Comparison of ENCODE assay signal across 28 cellular contexts in the genomic region with DNA sequence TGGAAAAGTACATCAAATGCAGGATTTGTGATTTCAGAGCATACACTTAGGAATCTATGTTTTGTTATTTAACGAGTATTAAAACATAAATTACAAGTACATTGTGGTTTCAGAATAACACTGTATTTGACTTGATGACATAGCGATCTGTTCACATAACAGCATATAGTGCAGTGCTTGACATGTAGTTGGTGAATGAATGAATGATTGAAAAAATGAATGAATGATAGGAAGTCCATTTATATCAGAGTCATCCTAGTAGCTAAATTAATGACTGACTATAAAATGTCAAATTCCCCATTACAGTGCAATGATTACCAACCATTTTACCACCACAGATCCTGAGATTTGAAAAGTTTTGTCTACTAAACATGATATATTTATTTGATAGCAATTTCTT.
"Had no signal": no experiment of that assay in that cellular context is flagged by ENCODE, and none has a peak within 500 bp of the region (broad histone marks: within the 10 kb centered on the region; RNA-seq: fewer than 3 reads in every experiment).

No MANE protein-coding gene starts in this region.

- ATAC-seq: left cardiac atrium; left lobe of liver; lower lobe of right lung; naive thymus-derived CD8-positive, alpha-beta T cell; pancreas; right cardiac atrium; sciatic nerve; stimulated activated naive B cell treated with anti-CD40 and anti-IgM and Interleukin-4, amounts not matched to agents 10 μg/mL and 1 μg/mL and 100 μg/mL, for 72 hours; stimulated activated naive CD8-positive, alpha-beta T cell treated with anti-CD3 and anti-CD28 coated beads, Interleukin-15, Interleukin-2, amounts not matched to agents 100 U/mL and 50 U/mL, for 24 hours had no signal

- H3K4me3 ChIP-seq: lower lobe of right lung, pancreas, prostate gland, skin epidermis, stomach, testis, thyroid gland, transverse colon, upper lobe of left lung, vagina had no signal

- DNase-seq: kidney glomerular epithelial cell; left cardiac atrium; lower lobe of right lung; mammary epithelial cell; mesenchymal stem cell; naive thymus-derived CD8-positive, alpha-beta T cell; nucleus accumbens; pancreas; posterior cingulate gyrus; retina; right cardiac atrium; stimulated activated CD4-positive, alpha-beta T cell treated with anti-CD3 and anti-CD28 coated beads, Interleukin-12 subunit alpha, Interleukin-12 subunit beta, amount 100 ng/mL, for 4 hours; stimulated activated CD4-positive, alpha-beta T cell treated with anti-CD3 and anti-CD28 coated beads, Interleukin-15, amount 100 ng/mL, for 24 hours; stimulated activated CD4-positive, alpha-beta T cell treated with anti-CD3 and anti-CD28 coated beads, Interleukin-2, amount 100 ng/mL, for 24 hours; stimulated activated CD4-positive, alpha-beta T cell treated with anti-CD3 and anti-CD28 coated beads, Interleukin-4, amount 100 ng/mL, for 1 hour; stimulated activated naive B cell treated with anti-CD40 and anti-IgM and Interleukin-4, amounts not matched to agents 10 μg/mL and 1 μg/mL and 100 μg/mL, for 72 hours; stimulated activated naive CD8-positive, alpha-beta T cell treated with anti-CD3 and anti-CD28 coated beads, Interleukin-15, Interleukin-2, amounts not matched to agents 100 U/mL and 50 U/mL, for 24 hours; stomach; testis; thyroid gland; transverse colon; upper lobe of left lung had no signal

- FAIRE-seq: keratinocyte had no signal

- H3K27ac ChIP-seq: prostate gland, testis had no signal

- H3K36me3 ChIP-seq: lower lobe of right lung, pancreas, prostate gland, stomach, thyroid gland, transverse colon, upper lobe of left lung, vagina had no signal

- H3K27me3 ChIP-seq: pancreas, stomach, testis, thyroid gland, transverse colon, upper lobe of left lung, vagina had no signal

- H3K9me3 ChIP-seq: lower lobe of right lung, pancreas, prostate gland, stomach, testis, thyroid gland, transverse colon, upper lobe of left lung, vagina had no signal

- H3K4me1 ChIP-seq: lower lobe of right lung, pancreas, prostate gland, testis, thyroid gland, transverse colon, upper lobe of left lung, vagina had no signal
